ENCODE assay signal across 29 cellular contexts in the genomic region with DNA sequence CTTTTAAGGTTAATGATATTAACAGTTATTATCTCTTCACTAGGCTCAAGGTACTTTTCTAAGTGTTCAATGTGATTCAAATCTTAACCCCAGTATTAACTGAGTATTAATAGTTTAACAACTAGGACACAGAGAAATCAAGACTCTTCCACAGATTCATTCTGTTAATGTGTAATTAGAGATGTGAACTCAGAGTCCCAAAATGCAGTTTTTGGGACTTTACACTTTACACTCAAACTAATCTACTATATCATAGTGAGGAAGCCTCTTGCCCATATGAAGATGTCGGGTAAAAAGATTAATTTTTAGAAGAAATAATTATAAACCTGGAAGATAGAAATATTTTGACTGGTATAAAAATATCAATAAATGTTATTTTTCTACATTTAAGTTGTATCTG.
"Had no signal": no experiment of that assay in that cellular context is flagged by ENCODE, and none has a peak within 500 bp of the region (broad histone marks: within the 10 kb centered on the region; RNA-seq: fewer than 3 reads in every experiment).

No MANE protein-coding gene starts in this region.

- H3K27me3 ChIP-seq: stomach, suprapubic skin, testis, thyroid gland, tibial artery, tibial nerve, transverse colon, upper lobe of left lung, upper lobe of right lung, uterus, vagina had no signal

- H3K9me3 ChIP-seq: stomach, suprapubic skin, testis, thoracic aorta, thyroid gland, tibial artery, tibial nerve, transverse colon, upper lobe of left lung, upper lobe of right lung, uterus, vagina had no signal

- DNase-seq: stimulated activated CD4-positive, alpha-beta T cell treated with anti-CD3 and anti-CD28 coated beads, Interleukin-2, amount 100 ng/mL, for 48 hours; stimulated activated CD4-positive, alpha-beta T cell treated with anti-CD3 and anti-CD28 coated beads, Interleukin-4, amount 100 ng/mL, for 1 hour; stimulated activated CD4-positive, alpha-beta T cell treated with anti-CD3 and anti-CD28 coated beads, Interleukin-4, amount 100 ng/mL, for 24 hours; stimulated activated CD4-positive, alpha-beta T cell treated with anti-CD3 and anti-CD28 coated beads, Interleukin-4, amount 100 ng/mL, for 4 hours; stimulated activated CD8-positive, alpha-beta memory T cell treated with anti-CD3 and anti-CD28 coated beads, Interleukin-4, amount 100 ng/mL, for 48 hours; stimulated activated naive B cell treated with anti-CD40 and anti-IgM and Interleukin-4, amounts not matched to agents 10 μg/mL and 1 μg/mL and 100 μg/mL, for 72 hours; stimulated activated naive CD4-positive, alpha-beta T cell; stimulated activated naive CD4-positive, alpha-beta T cell treated with Interleukin-2 at 50 U/mL for 16 hours; stimulated activated naive CD8-positive, alpha-beta T cell treated with anti-CD3 and anti-CD28 coated beads, Interleukin-15, amount 100 ng/mL, for 72 hours; stimulated activated naive CD8-positive, alpha-beta T cell treated with anti-CD3 and anti-CD28 coated beads, Interleukin-15, Interleukin-2, amounts not matched to agents 100 U/mL and 50 U/mL, for 24 hours; stomach; substantia nigra; testis; thyroid gland; tibial artery; transverse colon; trophoblast cell; upper lobe of left lung; upper lobe of right lung; uterus had no signal

- H3K27me3 Mint-ChIP-seq: stimulated activated memory B cell treated with anti-CD40 and anti-IgM and Interleukin-4, amounts not matched to agents 10 μg/mL and 1 μg/mL and 100 μg/mL, for 72 hours; stimulated activated naive B cell treated with anti-CD40 and anti-IgM and Interleukin-4, amounts not matched to agents 10 μg/mL and 1 μg/mL and 100 μg/mL, for 72 hours; stimulated activated naive CD8-positive, alpha-beta T cell treated with anti-CD3 and anti-CD28 coated beads, Interleukin-15, amount 100 ng/mL, for 72 hours; stimulated activated naive CD8-positive, alpha-beta T cell treated with anti-CD3 and anti-CD28 coated beads, Interleukin-15, Interleukin-2, amounts not matched to agents 100 ng/mL and 50 ng/mL, for 24 hours; type B pancreatic cell had no signal

- FAIRE-seq: urothelium cell line had no signal

- H3K4me3 Mint-ChIP-seq: stimulated activated effector memory CD8-positive, alpha-beta T cell treated with anti-CD3 and anti-CD28 coated beads, Interleukin-12 subunit alpha, Interleukin-12 subunit beta, amount 100 ng/mL, for 72 hours; stimulated activated memory B cell treated with anti-CD40 and anti-IgM and Interleukin-4, amounts not matched to agents 10 μg/mL and 1 μg/mL and 100 μg/mL, for 72 hours; stimulated activated naive B cell treated with anti-CD40 and anti-IgM and Interleukin-4, amounts not matched to agents 10 μg/mL and 1 μg/mL and 100 μg/mL, for 72 hours; stimulated activated naive CD8-positive, alpha-beta T cell treated with anti-CD3 and anti-CD28 coated beads, Interleukin-15, amount 100 ng/mL, for 72 hours; stimulated activated naive CD8-positive, alpha-beta T cell treated with anti-CD3 and anti-CD28 coated beads, Interleukin-15, Interleukin-2, amounts not matched to agents 100 ng/mL and 50 ng/mL, for 24 hours; type B pancreatic cell had no signal

- H3K9me3 Mint-ChIP-seq: stimulated activated memory B cell treated with anti-CD40 and anti-IgM and Interleukin-4, amounts not matched to agents 10 μg/mL and 1 μg/mL and 100 μg/mL, for 72 hours; stimulated activated naive B cell treated with anti-CD40 and anti-IgM and Interleukin-4, amounts not matched to agents 10 μg/mL and 1 μg/mL and 100 μg/mL, for 72 hours; stimulated activated naive CD8-positive, alpha-beta T cell treated with anti-CD3 and anti-CD28 coated beads, Interleukin-15, Interleukin-2, amounts not matched to agents 100 ng/mL and 50 ng/mL, for 24 hours; type B pancreatic cell had no signal

- H3K4me1 ChIP-seq: stomach, suprapubic skin, testis, thyroid gland, tibial artery, tibial nerve, transverse colon, upper lobe of left lung, upper lobe of right lung, uterus, vagina had no signal

- H3K27ac Mint-ChIP-seq: stimulated activated effector memory CD8-positive, alpha-beta T cell treated with anti-CD3 and anti-CD28 coated beads, Interleukin-12 subunit alpha, Interleukin-12 subunit beta, amount 100 ng/mL, for 72 hours; stimulated activated memory B cell treated with anti-CD40 and anti-IgM and Interleukin-4, amounts not matched to agents 10 μg/mL and 1 μg/mL and 100 μg/mL, for 72 hours; stimulated activated naive B cell treated with anti-CD40 and anti-IgM and Interleukin-4, amounts not matched to agents 10 μg/mL and 1 μg/mL and 100 μg/mL, for 72 hours; stimulated activated naive CD8-positive, alpha-beta T cell treated with anti-CD3 and anti-CD28 coated beads, Interleukin-15, amount 100 ng/mL, for 72 hours; stimulated activated naive CD8-positive, alpha-beta T cell treated with anti-CD3 and anti-CD28 coated beads, Interleukin-15, Interleukin-2, amounts not matched to agents 100 ng/mL and 50 ng/mL, for 24 hours; type B pancreatic cell had no signal

- H3K36me3 ChIP-seq: stomach, suprapubic skin, thoracic aorta, thyroid gland, tibial artery, tibial nerve, transverse colon, upper lobe of left lung, upper lobe of right lung, uterus, vagina had no signal

- H3K4me1 Mint-ChIP-seq: stimulated activated effector memory CD8-positive, alpha-beta T cell treated with anti-CD3 and anti-CD28 coated beads, Interleukin-12 subunit alpha, Interleukin-12 subunit beta, amount 100 ng/mL, for 72 hours; stimulated activated memory B cell treated with anti-CD40 and anti-IgM and Interleukin-4, amounts not matched to agents 10 μg/mL and 1 μg/mL and 100 μg/mL, for 72 hours; stimulated activated naive B cell treated with anti-CD40 and anti-IgM and Interleukin-4, amounts not matched to agents 10 μg/mL and 1 μg/mL and 100 μg/mL, for 72 hours; stimulated activated naive CD8-positive, alpha-beta T cell treated with anti-CD3 and anti-CD28 coated beads, Interleukin-15, amount 100 ng/mL, for 72 hours had no signal

- H3K27ac ChIP-seq: stomach, suprapubic skin, testis, thoracic aorta, thyroid gland, tibial artery, tibial nerve, transverse colon, upper lobe of left lung, upper lobe of right lung, uterus, vagina had no signal

- H3K4me3 ChIP-seq: stomach, suprapubic skin, testis, thoracic aorta, thyroid gland, tibial artery, tibial nerve, transverse colon, upper lobe of left lung, upper lobe of right lung, uterus, vagina had no signal

- H3K36me3 Mint-ChIP-seq: stimulated activated effector memory CD8-positive, alpha-beta T cell treated with anti-CD3 and anti-CD28 coated beads, Interleukin-12 subunit alpha, Interleukin-12 subunit beta, amount 100 ng/mL, for 72 hours; stimulated activated memory B cell treated with anti-CD40 and anti-IgM and Interleukin-4, amounts not matched to agents 10 μg/mL and 1 μg/mL and 100 μg/mL, for 72 hours; stimulated activated naive B cell treated with anti-CD40 and anti-IgM and Interleukin-4, amounts not matched to agents 10 μg/mL and 1 μg/mL and 100 μg/mL, for 72 hours; type B pancreatic cell had no signal

- ATAC-seq: stimulated activated effector memory CD8-positive, alpha-beta T cell treated with anti-CD3 and anti-CD28 coated beads, Interleukin-12 subunit alpha, Interleukin-12 subunit beta, amount 100 ng/mL, for 72 hours; stimulated activated memory B cell treated with anti-CD40 and anti-IgM and Interleukin-4, amounts not matched to agents 10 μg/mL and 1 μg/mL and 100 μg/mL, for 72 hours; stimulated activated naive B cell treated with anti-CD40 and anti-IgM and Interleukin-4, amounts not matched to agents 10 μg/mL and 1 μg/mL and 100 μg/mL, for 72 hours; stimulated activated naive CD8-positive, alpha-beta T cell treated with anti-CD3 and anti-CD28 coated beads, Interleukin-15, amount 100 ng/mL, for 72 hours; stimulated activated naive CD8-positive, alpha-beta T cell treated with anti-CD3 and anti-CD28 coated beads, Interleukin-15, Interleukin-2, amounts not matched to agents 100 U/mL and 50 U/mL, for 24 hours; upper lobe of right lung had no signal
